In genomic region chr19:46133777-46134231, GRCh38 we compare ENCODE assay signal across 1 cellular context.
TF ChIP-seq lines count a peak whose summit lies in the region.

No MANE protein-coding gene starts in this region.

TF ChIP-seq in IMR-90, 13 proteins besides CTCF, POLR2A, EP300 and RAD21 (continued from another document):
- TF ChIP-seq, protein P1, sequence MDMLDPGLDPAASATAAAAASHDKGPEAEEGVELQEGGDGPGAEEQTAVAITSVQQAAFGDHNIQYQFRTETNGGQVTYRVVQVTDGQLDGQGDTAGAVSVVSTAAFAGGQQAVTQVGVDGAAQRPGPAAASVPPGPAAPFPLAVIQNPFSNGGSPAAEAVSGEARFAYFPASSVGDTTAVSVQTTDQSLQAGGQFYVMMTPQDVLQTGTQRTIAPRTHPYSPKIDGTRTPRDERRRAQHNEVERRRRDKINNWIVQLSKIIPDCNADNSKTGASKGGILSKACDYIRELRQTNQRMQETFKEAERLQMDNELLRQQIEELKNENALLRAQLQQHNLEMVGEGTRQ (IDR thresholded peaks at IDR 0.05; ENCODE audit: low read depth, low read length), result no peak
